Comparison of ENCODE assay signal across 24 cellular contexts in the genomic region with DNA sequence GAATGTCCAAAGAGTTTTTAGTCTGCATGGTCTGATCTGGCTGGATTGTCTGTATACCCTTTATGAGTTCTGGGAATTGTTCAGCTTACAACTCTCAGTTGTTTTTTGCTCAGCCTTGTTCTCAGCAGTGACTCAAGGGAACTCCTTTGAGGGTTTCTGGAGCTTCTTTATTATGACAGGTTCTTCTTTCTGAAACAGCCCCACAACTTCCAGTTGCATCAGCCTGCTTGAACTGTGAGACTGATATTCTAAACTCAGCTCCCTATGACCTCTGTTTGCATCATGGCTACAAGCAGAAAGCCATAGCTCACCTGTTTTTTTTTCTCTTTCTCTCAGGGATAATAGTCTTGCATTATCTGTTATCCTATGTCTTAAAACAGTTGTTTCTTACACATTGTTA.
DNase-seq lines count a peak whose midpoint lies in the region; ATAC-seq and TF ChIP-seq lines count a peak whose summit lies in the region.
"Had no signal": no experiment of that assay in that cellular context is flagged by ENCODE, and none has a peak within 500 bp of the region (broad histone marks: within the 10 kb centered on the region; RNA-seq: fewer than 3 reads in every experiment).

No MANE protein-coding gene starts in this region.

- peaks cover 10 to 11% of the 10 kb centered on the region in 2 donors for H3K4me1 Mint-ChIP-seq in effector memory CD8-positive, alpha-beta T cell (ENCODE audit: low read depth in 2 of 2)
- H3K4me1 Mint-ChIP-seq: activated B cell treated with CpG ODN at 0.5 μM for 24 hours; activated naive CD4-positive, alpha-beta T cell treated with anti-CD3 and anti-CD28 coated beads, Interleukin-2, amount 10 ng/mL, durations not matched to agents 7 days and 5 days had no signal

- H3K36me3 ChIP-seq in SK-N-MC (ENCODE audit: insufficient read depth, low read length), result peaks cover 28% of the 10 kb centered on the region

- H3K9me3 Mint-ChIP-seq in effector memory CD8-positive, alpha-beta T cell, result no peaks in the 10 kb centered on the region

- H3K4me3 Mint-ChIP-seq in effector memory CD8-positive, alpha-beta T cell, result no peak overlapping the region
- H3K4me3 Mint-ChIP-seq: activated B cell treated with CpG ODN at 0.5 μM for 24 hours; activated naive CD4-positive, alpha-beta T cell treated with anti-CD3 and anti-CD28 coated beads, Interleukin-2, amount 10 ng/mL, durations not matched to agents 7 days and 5 days; activated T-cell treated with anti-CD3 and anti-CD28 coated beads, Interleukin-2, amount 50 U/mL, for 24 hours; CD4-positive, alpha-beta memory T cell had no signal

- TF ChIP-seq CTCF in AG10803 (conservative IDR thresholded peaks at IDR 0.05; ENCODE audit: low read length), result no peak
- TF ChIP-seq CTCF in HL-60 (IDR thresholded peaks at IDR 0.05; ENCODE audit: insufficient read depth, low read length), result no peak
- no peak for TF ChIP-seq CTCF in fibroblast of the aortic adventitia (IDR thresholded peaks at IDR 0.05; ENCODE audit: insufficient read depth, low read length)

- ATAC-seq in effector memory CD8-positive, alpha-beta T cell (replicated peaks), result no peak
- ATAC-seq in HG03095 (IDR thresholded peaks at IDR 0.05; ENCODE audit: unreplicated experiment) (no peak), GM19452 (IDR thresholded peaks at IDR 0.05; ENCODE audit: unreplicated experiment) (no peak)
- ATAC-seq: SK-N-SH treated with all-trans-retinoic acid at 6 μM for 48 hours had no signal

- DNase-seq in AG10803 (ENCODE audit: low read depth) (peak; percentile 25), HL-60 (ENCODE audit: low read depth in 1 of 2, low spot score in 1 of 2) (peak in 1 of 2 experiments; percentile 54), SK-N-MC (ENCODE audit: low read depth, low spot score) (peak; percentile 76), fibroblast of the aortic adventitia (ENCODE audit: low read depth) (peak; percentile 54), amniotic stem cell (lab: John Stamatoyannopoulos, UW) (no peak)
- no peak for DNase-seq in effector memory CD8-positive, alpha-beta T cell
- DNase-seq: activated B cell treated with CpG ODN at 0.5 μM for 24 hours; activated naive CD4-positive, alpha-beta T cell treated with anti-CD3 and anti-CD28 coated beads, Interleukin-2, amount 10 ng/mL, durations not matched to agents 7 days and 5 days; activated T-cell treated with anti-CD3 and anti-CD28 coated beads, Interleukin-2, amount 50 U/mL, for 24 hours; DMS 273 treated with DMSO at 0.1 percent for 48 hours; HCEC 1CT; NCI-H1092 treated with DMSO at 0.1 percent for 48 hours; NCI-H2081; nucleus accumbens; stimulated activated CD4-positive, alpha-beta T cell treated with anti-CD3 and anti-CD28 coated beads, Interleukin-4, amount 100 ng/mL, for 1 hour; stimulated activated naive CD4-positive, alpha-beta T cell treated with Interleukin-2 at 50 U/mL for 16 hours; T-helper 9 cell had no signal

- H3K9me3 ChIP-seq in SK-N-MC (ENCODE audit: low read depth, low read length), result peaks cover 7% of the 10 kb centered on the region; the same call in 1 of the 2 replicates

- H3K36me3 Mint-ChIP-seq in effector memory CD8-positive, alpha-beta T cell (ENCODE audit: insufficient read depth), result peaks cover 11% of the 10 kb centered on the region

- H3K4me3 ChIP-seq in AG10803 (ENCODE audit: low read length) (no peak overlapping the region), HL-60 (replicated peaks; ENCODE audit: insufficient read depth, low read length) (no peak overlapping the region), SK-N-MC (peak overlapping the region; percentile 41), fibroblast of the aortic adventitia (ENCODE audit: low read depth, low read length) (no peak overlapping the region)
- H3K4me3 ChIP-seq: ascending aorta, tibial nerve had no signal

- no peaks in the 10 kb centered on the region for H3K27me3 Mint-ChIP-seq in effector memory CD8-positive, alpha-beta T cell
- H3K27me3 Mint-ChIP-seq: activated B cell treated with CpG ODN at 0.5 μM for 24 hours; activated naive CD4-positive, alpha-beta T cell treated with anti-CD3 and anti-CD28 coated beads, Interleukin-2, amount 10 ng/mL, durations not matched to agents 7 days and 5 days; activated T-cell treated with anti-CD3 and anti-CD28 coated beads, Interleukin-2, amount 50 U/mL, for 24 hours; CD4-positive, alpha-beta memory T cell had no signal

- H3K27ac ChIP-seq in HL-60 (replicated peaks) (peak overlapping the region; percentile 29), SK-N-MC (peak overlapping the region; percentile 88)
- H3K27ac ChIP-seq: ascending aorta, KMS-11, tibial nerve had no signal

- no peak overlapping the region for H3K9ac ChIP-seq in SK-N-MC (ENCODE audit: insufficient read length)
- H3K9ac ChIP-seq: KMS-11 had no signal

- H3K27ac Mint-ChIP-seq in effector memory CD8-positive, alpha-beta T cell, result no peak overlapping the region
- H3K27ac Mint-ChIP-seq: activated B cell treated with CpG ODN at 0.5 μM for 24 hours; activated naive CD4-positive, alpha-beta T cell treated with anti-CD3 and anti-CD28 coated beads, Interleukin-2, amount 10 ng/mL, durations not matched to agents 7 days and 5 days; activated T-cell treated with anti-CD3 and anti-CD28 coated beads, Interleukin-2, amount 50 U/mL, for 24 hours; CD4-positive, alpha-beta memory T cell had no signal

- H3K27me3 ChIP-seq in HL-60 (ENCODE audit: insufficient read depth, poor library complexity, severe bottlenecking), result no peaks in the 10 kb centered on the region
- H3K27me3 ChIP-seq: ascending aorta, tibial nerve had no signal

Comparison
In these comparisons a context has a peak if more than half of its experiments do, and no peak if none do; other contexts are left out.
1. DNase-seq: peak in AG10803 (single experiment), SK-N-MC (single experiment) and fibroblast of the aortic adventitia (single experiment); none in amniotic stem cell (single experiment) and effector memory CD8-positive, alpha-beta T cell (0 of 3).